1 cellular context compared by ENCODE assay signal in the genomic region with DNA sequence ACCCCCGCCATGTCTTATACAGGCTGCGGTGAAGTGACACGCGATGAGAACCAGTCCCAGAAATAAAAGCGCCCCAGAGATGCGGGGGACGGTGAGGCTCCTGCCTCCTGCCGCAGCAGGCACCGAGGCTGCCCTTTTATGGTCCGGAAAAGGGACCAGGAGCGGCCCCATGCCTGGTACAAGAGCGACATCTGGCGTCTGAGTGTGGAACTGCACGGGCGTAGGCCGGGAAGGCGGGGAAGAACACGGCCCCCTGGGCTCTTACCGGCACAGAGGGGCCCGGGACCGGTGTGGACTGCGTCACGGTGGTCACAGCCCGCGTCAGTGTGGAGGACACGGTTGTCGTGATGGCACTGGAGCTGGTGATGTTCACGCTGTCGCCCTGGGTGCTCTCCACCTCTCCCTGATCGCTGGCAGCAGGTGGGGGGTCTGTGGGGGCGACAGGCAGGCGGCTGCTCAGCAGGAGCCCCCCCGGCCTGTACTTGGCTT.
TF ChIP-seq lines count a peak whose summit lies in the region.

No MANE protein-coding gene starts in this region.

TF ChIP-seq in endothelial cell of umbilical vein, 7 proteins besides CTCF, POLR2A, EP300 and RAD21:
- TF ChIP-seq JUN (IDR thresholded peaks at IDR 0.05; ENCODE audit: borderline replicate concordance, insufficient read depth, insufficient read length, low read depth) (no peak), POLR2AphosphoS5 (IDR thresholded peaks at IDR 0.05; ENCODE audit: insufficient read depth, low read depth, low read length) (no peak)
